Comparison of ENCODE assay signal across 8 cellular contexts in the genomic region with DNA sequence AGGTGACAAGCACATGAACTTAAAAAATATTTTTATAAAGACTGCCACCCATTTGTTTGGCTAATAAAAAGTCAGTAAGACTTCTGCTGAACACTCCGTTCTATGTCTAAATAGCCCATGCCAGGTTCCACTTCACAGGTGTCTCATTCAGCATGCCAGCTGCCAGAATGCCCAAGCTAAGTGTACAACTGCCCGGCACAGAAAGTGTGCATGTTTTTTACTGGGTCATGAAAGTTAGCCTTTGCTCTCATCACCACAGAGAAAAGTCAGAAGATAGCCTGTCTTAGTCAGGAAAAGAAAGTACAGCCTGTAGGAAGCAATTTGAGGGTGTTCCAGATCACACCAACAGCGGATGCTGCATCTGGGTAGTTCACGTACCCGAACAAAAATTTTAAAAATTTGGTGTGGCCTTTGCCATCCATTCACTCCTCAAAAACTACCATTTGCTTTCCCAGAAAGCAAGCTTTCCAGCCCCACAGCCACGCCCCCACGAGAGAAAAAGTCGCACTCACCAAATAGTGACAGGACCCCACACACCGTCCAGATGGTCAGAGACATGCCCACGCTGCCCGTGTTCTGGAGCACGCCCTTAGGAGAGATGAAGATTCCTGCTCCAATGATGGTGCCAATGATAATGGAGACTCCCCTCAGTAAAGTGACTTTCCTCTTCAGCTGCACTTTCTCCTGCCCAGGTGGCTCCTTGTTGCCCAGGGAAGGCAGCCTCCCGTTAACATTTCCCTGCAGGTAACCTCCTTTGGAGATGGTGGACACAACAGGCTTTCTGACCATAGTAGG. TPM values are rescaled to one million over a fixed set of nuclear protein-coding genes. Genes with fewer than 3 reads are reported as not detected.
DNase-seq lines count a peak whose midpoint lies in the region; ATAC-seq and TF ChIP-seq lines count a peak whose summit lies in the region.

No MANE protein-coding gene starts in this region.

- peak overlapping the region; percentile 49 for H3K4me3 Mint-ChIP-seq in T-helper 17 cell

- DNase-seq in activated CD4-positive, alpha-beta T cell treated with anti-CD3 and anti-CD28 coated beads for 48 hours: peak; percentile 7
- no peak for DNase-seq in activated CD4-positive, alpha-beta T cell treated with anti-CD3 and anti-CD28 coated beads, Interleukin-2, amount 50 U/mL, for 4 hours
- DNase-seq in T-helper 17 cell (no peak), psoas muscle (no peak), D341Med (ENCODE audit: low spot score) (no peak), NCI-H2107 treated with DMSO at 0.1 percent for 48 hours (lab: John Stamatoyannopoulos, UW; ENCODE audit: unreplicated experiment) (no peak)

- no peak for TF ChIP-seq CTCF in psoas muscle (IDR thresholded peaks at IDR 0.05)

- H3K27ac Mint-ChIP-seq in T-helper 17 cell: no peak overlapping the region

- ATAC-seq in HG03097 (IDR thresholded peaks at IDR 0.05; ENCODE audit: low FRiP score, unreplicated experiment): peak; percentile 0
- ATAC-seq in T-helper 17 cell: no peak
- peak; percentile 32 for ATAC-seq in esophagus mucosa
- ATAC-seq in psoas muscle: no peak

- H3K9me3 ChIP-seq in T-helper 17 cell (ENCODE audit: control insufficient read depth, low read length, poor library complexity, severe bottlenecking): no peaks in the 10 kb centered on the region
- no peaks in the 10 kb centered on the region for H3K9me3 ChIP-seq in psoas muscle

- no peaks in the 10 kb centered on the region for H3K36me3 ChIP-seq in psoas muscle (ENCODE audit: insufficient read depth in 1 of 2, low read depth in 1 of 2)

- intact Hi-C loops in psoas muscle (cut with DNase I): no loop called here

- no peaks in the 10 kb centered on the region for H3K36me3 Mint-ChIP-seq in T-helper 17 cell (ENCODE audit: low read depth)

- 35 to 60% (median 44%) methylated on average over 13 of the region's 13 CpGs for WGBS in psoas muscle, 3 donors

- peaks cover 7% of the 10 kb centered on the region for H3K4me1 Mint-ChIP-seq in T-helper 17 cell

- peak overlapping the region; percentile 49 for H3K4me3 ChIP-seq in psoas muscle

- H3K4me1 ChIP-seq in psoas muscle: peaks cover 8% of the 10 kb centered on the region

- H3K27me3 ChIP-seq in psoas muscle (ENCODE audit: insufficient read depth in 3 of 3, low read length in 2 of 3): peaks cover 0 to 2% (median 0%) of the 10 kb centered on the region in 3 donors

- H3K27me3 Mint-ChIP-seq in T-helper 17 cell: no peaks in the 10 kb centered on the region

- no peak overlapping the region for H3K27ac ChIP-seq in psoas muscle

RNA-seq across cellular contexts. Expression of gene SLC7A11, which starts 0.7 kb away (rescaled TPM):
- total RNA-seq in T-helper 17 cell (under 1 TPM; 0.05 to 0.60 TPM), esophagus mucosa (16.3 TPM), psoas muscle (under 1 TPM in 3 of 4 donors, not detected in 1; 0.14 to 0.52 (median 0.26) TPM)
- polyA plus RNA-seq in psoas muscle: under 1 TPM; 0.04 to 0.12 (median 0.08) TPM

Comparison
In these comparisons a context has a peak if more than half of its experiments do, and no peak if none do; other contexts are left out.
1. ATAC-seq: peak in HG03097 (single experiment) and esophagus mucosa (single experiment); none in T-helper 17 cell (single experiment) and psoas muscle (0 of 4).
2. RNA of gene SLC7A11, which starts 0.7 kb away (total RNA-seq): 16.3 TPM in esophagus mucosa (single experiment); 0.05 to 0.60 TPM in T-helper 17 cell and 0.14 to 0.52 TPM in psoas muscle; every median in the first group is over 10 times any median in the second.